In genomic region chr16:69701866-69702265, GRCh38 we compare ENCODE assay signal across 25 cellular contexts.
"Had no signal": no experiment of that assay in that cellular context is flagged by ENCODE, and none has a peak within 500 bp of the region (broad histone marks: within the 10 kb centered on the region; RNA-seq: fewer than 3 reads in every experiment).

No MANE protein-coding gene starts in this region.

- H3K27ac ChIP-seq: dorsolateral prefrontal cortex, epithelial cell of prostate, gastrocnemius medialis, lower lobe of right lung, ovary, testis, tibial artery had no signal

- H3K4me1 Mint-ChIP-seq: natural killer cell had no signal

- FAIRE-seq: keratinocyte had no signal

- H3K36me3 ChIP-seq: ovary had no signal

- H3K4me3 Mint-ChIP-seq: natural killer cell, type B pancreatic cell had no signal

- H3K9me3 ChIP-seq: gastrocnemius medialis, lower lobe of right lung, ovary, testis, tibial artery had no signal

- H3K4me1 ChIP-seq: gastrocnemius medialis, testis, tibial artery had no signal

- DNase-seq: cortex of kidney; dorsolateral prefrontal cortex; effector CD4-positive, alpha-beta T cell; foreskin fibroblast; gastrocnemius medialis; head of caudate nucleus; left ventricle myocardium superior; lower lobe of right lung; natural killer cell; occipital lobe; ovary; stimulated activated CD4-positive, alpha-beta T cell treated with anti-CD3 and anti-CD28 coated beads, Interleukin-12 subunit alpha, Interleukin-12 subunit beta, amount 100 ng/mL, for 4 hours; stimulated activated CD4-positive, alpha-beta T cell treated with anti-CD3 and anti-CD28 coated beads, Interleukin-1b, Interleukin-23, amount 100 ng/mL, for 48 hours; stimulated activated CD4-positive, alpha-beta T cell treated with anti-CD3 and anti-CD28 coated beads, Interleukin-4, amount 100 ng/mL, for 1 hour; stimulated activated CD8-positive, alpha-beta memory T cell treated with anti-CD3 and anti-CD28 coated beads, Interleukin-4, amount 100 ng/mL, for 48 hours; stimulated activated naive CD4-positive, alpha-beta T cell; substantia nigra; testis; tibial artery had no signal

- H3K36me3 Mint-ChIP-seq: natural killer cell had no signal

- H3K4me2 ChIP-seq: smooth muscle cell had no signal

- H3K27me3 ChIP-seq: dorsolateral prefrontal cortex, gastrocnemius medialis, ovary, testis, tibial artery had no signal

- H3K4me3 ChIP-seq: dorsolateral prefrontal cortex, gastrocnemius medialis, lower lobe of right lung, ovary, smooth muscle cell, testis, tibial artery had no signal

- ATAC-seq: esophagus mucosa, gastrocnemius medialis, left ventricle myocardium superior, lower lobe of right lung, natural killer cell, sciatic nerve had no signal

- H3K27ac Mint-ChIP-seq: natural killer cell, type B pancreatic cell had no signal

- H3K9me3 Mint-ChIP-seq: natural killer cell, type B pancreatic cell had no signal

- H3K27me3 Mint-ChIP-seq: type B pancreatic cell had no signal
